Comparison of ENCODE assay signal across 24 cellular contexts in the genomic region with DNA sequence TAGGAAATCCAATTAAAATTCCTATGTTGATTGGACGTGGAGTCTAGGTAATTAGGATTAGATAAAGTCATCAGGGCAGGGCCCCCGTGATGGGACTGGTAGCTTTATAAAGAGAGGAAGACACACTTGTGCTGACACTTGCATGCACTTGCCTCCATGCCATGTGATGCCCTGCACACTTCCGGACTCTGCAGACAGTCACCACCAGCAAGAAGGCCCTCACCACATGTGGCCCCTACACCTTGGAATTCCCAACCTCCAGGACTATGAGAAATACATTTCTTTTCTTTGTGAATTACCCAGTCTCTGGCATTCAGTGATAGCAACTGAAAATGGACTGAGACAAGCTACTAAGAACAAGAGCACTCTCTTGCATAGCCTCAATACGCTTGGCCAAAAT.
"Had no signal": no experiment of that assay in that cellular context is flagged by ENCODE, and none has a peak within 500 bp of the region (broad histone marks: within the 10 kb centered on the region; RNA-seq: fewer than 3 reads in every experiment).

No MANE protein-coding gene starts in this region.

- H3K9me3 Mint-ChIP-seq: dendritic cell treated with granulocyte-macrophage colony-stimulating factor and Interleukin-4, amounts not matched to agents 40 ng/mL and 50 ng/mL, for 4 days; effector memory CD8-positive, alpha-beta T cell; endodermal cell; immature natural killer cell had no signal

- FAIRE-seq: colon, endometrium, frontal cortex had no signal

- H3K4me3 Mint-ChIP-seq: dendritic cell treated with granulocyte-macrophage colony-stimulating factor and Interleukin-4, amounts not matched to agents 40 ng/mL and 50 ng/mL, for 4 days; effector memory CD8-positive, alpha-beta T cell; endodermal cell; immature natural killer cell had no signal

- H3K27ac ChIP-seq: epithelial cell of prostate, foreskin keratinocyte, gastroesophageal sphincter, heart left ventricle, hepatocyte, left lung, lower lobe of right lung had no signal

- H3K36me3 Mint-ChIP-seq: immature natural killer cell had no signal

- H3K27me3 Mint-ChIP-seq: dendritic cell treated with granulocyte-macrophage colony-stimulating factor and Interleukin-4, amounts not matched to agents 40 ng/mL and 50 ng/mL, for 4 days had no signal

- H3K36me3 ChIP-seq: gastroesophageal sphincter, heart left ventricle, left lung, lower lobe of right lung had no signal

- H3K27ac Mint-ChIP-seq: dendritic cell treated with granulocyte-macrophage colony-stimulating factor and Interleukin-4, amounts not matched to agents 40 ng/mL and 50 ng/mL, for 4 days; effector memory CD8-positive, alpha-beta T cell; endodermal cell; immature natural killer cell had no signal

- H3K4me1 Mint-ChIP-seq: immature natural killer cell had no signal

- H3K9me3 ChIP-seq: gastroesophageal sphincter, heart left ventricle, left lung, lower lobe of right lung had no signal

- H2AFZ ChIP-seq: hepatocyte had no signal

- ATAC-seq: effector memory CD8-positive, alpha-beta T cell; esophagus mucosa; foreskin keratinocyte; gastroesophageal sphincter; heart left ventricle; left cardiac atrium; left lung; left ventricle myocardium superior; lower lobe of right lung had no signal

- H3K27me3 ChIP-seq: gastroesophageal sphincter, heart left ventricle, left lung had no signal

- DNase-seq: cortex of kidney; effector CD8-positive, alpha-beta T cell; effector memory CD8-positive, alpha-beta T cell; endodermal cell; erythroblast; foreskin keratinocyte; heart left ventricle; hypothalamus; immature natural killer cell; islet precursor cell; left cardiac atrium; left lung; left ventricle myocardium superior; lower lobe of right lung; mesenchymal stem cell; midbrain had no signal

- H3K4me1 ChIP-seq: foreskin keratinocyte, gastroesophageal sphincter, heart left ventricle, left lung, lower lobe of right lung had no signal

- H3K79me2 ChIP-seq: hepatocyte had no signal

- H3K4me2 ChIP-seq: hepatocyte had no signal

- H3K4me3 ChIP-seq: gastroesophageal sphincter, heart left ventricle, hepatocyte, left lung, lower lobe of right lung had no signal
